19 cellular contexts compared by ENCODE assay signal in the genomic region with DNA sequence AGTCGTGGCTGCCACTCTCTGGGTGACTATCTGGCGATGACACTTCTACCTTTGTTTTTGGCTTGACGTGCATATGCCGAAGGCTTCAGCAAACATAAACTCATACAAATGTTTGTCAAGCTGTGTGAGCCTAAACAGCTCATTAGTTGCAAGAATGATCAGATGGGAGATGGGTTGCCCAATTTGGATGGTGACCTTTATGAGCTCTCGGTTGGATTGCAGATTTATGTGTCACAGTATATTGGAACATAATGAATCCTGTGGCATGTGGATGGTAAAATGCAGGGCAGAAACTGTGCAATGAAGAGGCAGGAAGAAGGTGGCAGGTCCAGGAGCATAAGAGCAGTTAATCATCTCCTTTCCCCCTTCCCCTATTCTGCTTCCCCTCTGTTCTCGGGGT.
DNase-seq lines count a peak whose midpoint lies in the region; ATAC-seq lines count a peak whose summit lies in the region.
"Had no signal": no experiment of that assay in that cellular context is flagged by ENCODE, and none has a peak within 500 bp of the region (broad histone marks: within the 10 kb centered on the region; RNA-seq: fewer than 3 reads in every experiment).

No MANE protein-coding gene starts in this region.

- H3K9me3 Mint-ChIP-seq in activated CD4-positive, alpha-beta T cell treated with anti-CD3 and anti-CD28 coated beads, Interleukin-2, amount 10 ng/mL, durations not matched to agents 7 days and 5 days, result no peaks in the 10 kb centered on the region
- H3K9me3 Mint-ChIP-seq in activated T-cell treated with anti-CD3 and anti-CD28 coated beads, Interleukin-2, amount 50 U/mL, for 72 hours, result no peaks in the 10 kb centered on the region
- H3K9me3 Mint-ChIP-seq: CD8-positive, alpha-beta memory T cell; GM23338; T-cell had no signal

- POLR2A ChIA-PET in activated CD4-positive, alpha-beta T cell treated with anti-CD3 and anti-CD28 coated beads, Interleukin-2, amount 10 ng/mL, durations not matched to agents 7 days and 5 days (lab: Charles Lee), result no interaction called here

- no peak overlapping the region for H3K27ac Mint-ChIP-seq in activated CD4-positive, alpha-beta T cell treated with anti-CD3 and anti-CD28 coated beads, Interleukin-2, amount 10 ng/mL, durations not matched to agents 7 days and 5 days
- H3K27ac Mint-ChIP-seq in activated T-cell treated with anti-CD3 and anti-CD28 coated beads, Interleukin-2, amount 50 U/mL, for 72 hours, result no peak overlapping the region
- H3K27ac Mint-ChIP-seq: GM23338, T-cell had no signal

- H3K36me3 Mint-ChIP-seq in activated CD4-positive, alpha-beta T cell treated with anti-CD3 and anti-CD28 coated beads, Interleukin-2, amount 10 ng/mL, durations not matched to agents 7 days and 5 days (ENCODE audit: low read depth), result no peaks in the 10 kb centered on the region
- H3K36me3 Mint-ChIP-seq in activated T-cell treated with anti-CD3 and anti-CD28 coated beads, Interleukin-2, amount 50 U/mL, for 72 hours (ENCODE audit: insufficient read depth in 2 of 2), result no peaks in the 10 kb centered on the region
- H3K36me3 Mint-ChIP-seq: T-cell had no signal

- ATAC-seq in activated T-cell treated with anti-CD3 and anti-CD28 coated beads, Interleukin-2, amount 50 U/mL, for 72 hours (replicated peaks in 1 of 2), result no peak
- ATAC-seq in GM18519 (IDR thresholded peaks at IDR 0.05; ENCODE audit: low FRiP score, unreplicated experiment), result no peak
- ATAC-seq in GM19395 (IDR thresholded peaks at IDR 0.05; ENCODE audit: unreplicated experiment), result no peak
- ATAC-seq: HCT116, Panc1, T-cell had no signal

- H3K27me3 Mint-ChIP-seq in activated CD4-positive, alpha-beta T cell treated with anti-CD3 and anti-CD28 coated beads, Interleukin-2, amount 10 ng/mL, durations not matched to agents 7 days and 5 days, result no peaks in the 10 kb centered on the region
- no peaks in the 10 kb centered on the region for H3K27me3 Mint-ChIP-seq in activated T-cell treated with anti-CD3 and anti-CD28 coated beads, Interleukin-2, amount 50 U/mL, for 72 hours (ENCODE audit: low read depth)
- H3K27me3 Mint-ChIP-seq: CD8-positive, alpha-beta memory T cell; T-cell had no signal

- CTCF ChIA-PET in activated CD4-positive, alpha-beta T cell treated with anti-CD3 and anti-CD28 coated beads, Interleukin-2, amount 10 ng/mL, durations not matched to agents 7 days and 5 days (lab: Charles Lee), result no interaction called here

- no peaks in the 10 kb centered on the region for H3K4me1 Mint-ChIP-seq in activated CD4-positive, alpha-beta T cell treated with anti-CD3 and anti-CD28 coated beads, Interleukin-2, amount 10 ng/mL, durations not matched to agents 7 days and 5 days
- H3K4me1 Mint-ChIP-seq in activated T-cell treated with anti-CD3 and anti-CD28 coated beads, Interleukin-2, amount 50 U/mL, for 72 hours (ENCODE audit: low read depth), result peaks cover 13% of the 10 kb centered on the region

- peak; percentile 13 for DNase-seq in COLO668 (lab: John Stamatoyannopoulos, UW; ENCODE audit: unreplicated experiment)
- DNase-seq in LHCN-M2 (ENCODE audit: low read depth), result peak; percentile 11
- peak; percentile 64 for DNase-seq in NCI-H69 (lab: John Stamatoyannopoulos, UW)
- peak; percentile 59 for DNase-seq in fibroblast of gingiva (ENCODE audit: low read depth)
- DNase-seq in activated CD4-positive, alpha-beta T cell treated with anti-CD3 and anti-CD28 coated beads, Interleukin-2, amount 10 ng/mL, durations not matched to agents 7 days and 5 days, result no peak
- DNase-seq in activated T-cell treated with anti-CD3 and anti-CD28 coated beads, Interleukin-2, amount 50 U/mL, for 72 hours, result no peak
- DNase-seq: CD8-positive, alpha-beta memory T cell; KG1; NCI-H1105 treated with DMSO at 0.1 percent for 48 hours; NCI-H187 treated with DMSO at 0.1 percent for 48 hours; NCI-H226; NCI-H526; SJCRH30; T-cell had no signal

- no peak overlapping the region for H3K4me3 Mint-ChIP-seq in activated CD4-positive, alpha-beta T cell treated with anti-CD3 and anti-CD28 coated beads, Interleukin-2, amount 10 ng/mL, durations not matched to agents 7 days and 5 days
- H3K4me3 Mint-ChIP-seq in activated T-cell treated with anti-CD3 and anti-CD28 coated beads, Interleukin-2, amount 50 U/mL, for 72 hours, result no peak overlapping the region
- H3K4me3 Mint-ChIP-seq: CD8-positive, alpha-beta memory T cell; GM23338; T-cell had no signal

Comparison
In these comparisons a context has a peak if more than half of its experiments do, and no peak if none do; other contexts are left out.
1. DNase-seq: peak in COLO668 (single experiment), LHCN-M2 (single experiment), NCI-H69 (single experiment) and fibroblast of gingiva (single experiment); none in activated CD4-positive, alpha-beta T cell treated with anti-CD3 and anti-CD28 coated beads, Interleukin-2, amount 10 ng/mL, durations not matched to agents 7 days and 5 days (single experiment) and activated T-cell treated with anti-CD3 and anti-CD28 coated beads, Interleukin-2, amount 50 U/mL, for 72 hours (0 of 2).